In the genomic region with DNA sequence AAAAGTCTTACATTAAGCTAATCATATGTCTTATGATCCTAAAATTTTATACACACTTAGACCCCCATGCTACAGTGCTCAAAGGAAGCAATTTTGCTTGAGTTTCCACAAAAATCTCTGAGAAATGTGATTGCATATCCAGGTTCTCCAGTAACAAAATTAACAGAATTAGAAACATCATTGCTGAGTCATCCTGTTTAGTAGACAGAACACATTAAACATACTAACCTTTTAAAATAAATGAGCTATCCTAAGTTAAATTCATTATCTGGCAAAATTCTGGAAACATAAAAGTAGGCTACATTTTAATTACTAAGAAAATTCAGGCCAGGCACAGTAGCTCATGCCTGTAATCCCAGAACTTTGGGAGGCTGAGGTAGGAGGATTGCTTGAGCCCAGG, we compare ENCODE assay signal across 1 cellular context.
TF ChIP-seq lines count a peak whose summit lies in the region.

No MANE protein-coding gene starts in this region.

TF ChIP-seq in GM23338, 12 proteins besides CTCF, POLR2A, EP300 and RAD21 (continued from another document):
- TF ChIP-seq, protein P1, sequence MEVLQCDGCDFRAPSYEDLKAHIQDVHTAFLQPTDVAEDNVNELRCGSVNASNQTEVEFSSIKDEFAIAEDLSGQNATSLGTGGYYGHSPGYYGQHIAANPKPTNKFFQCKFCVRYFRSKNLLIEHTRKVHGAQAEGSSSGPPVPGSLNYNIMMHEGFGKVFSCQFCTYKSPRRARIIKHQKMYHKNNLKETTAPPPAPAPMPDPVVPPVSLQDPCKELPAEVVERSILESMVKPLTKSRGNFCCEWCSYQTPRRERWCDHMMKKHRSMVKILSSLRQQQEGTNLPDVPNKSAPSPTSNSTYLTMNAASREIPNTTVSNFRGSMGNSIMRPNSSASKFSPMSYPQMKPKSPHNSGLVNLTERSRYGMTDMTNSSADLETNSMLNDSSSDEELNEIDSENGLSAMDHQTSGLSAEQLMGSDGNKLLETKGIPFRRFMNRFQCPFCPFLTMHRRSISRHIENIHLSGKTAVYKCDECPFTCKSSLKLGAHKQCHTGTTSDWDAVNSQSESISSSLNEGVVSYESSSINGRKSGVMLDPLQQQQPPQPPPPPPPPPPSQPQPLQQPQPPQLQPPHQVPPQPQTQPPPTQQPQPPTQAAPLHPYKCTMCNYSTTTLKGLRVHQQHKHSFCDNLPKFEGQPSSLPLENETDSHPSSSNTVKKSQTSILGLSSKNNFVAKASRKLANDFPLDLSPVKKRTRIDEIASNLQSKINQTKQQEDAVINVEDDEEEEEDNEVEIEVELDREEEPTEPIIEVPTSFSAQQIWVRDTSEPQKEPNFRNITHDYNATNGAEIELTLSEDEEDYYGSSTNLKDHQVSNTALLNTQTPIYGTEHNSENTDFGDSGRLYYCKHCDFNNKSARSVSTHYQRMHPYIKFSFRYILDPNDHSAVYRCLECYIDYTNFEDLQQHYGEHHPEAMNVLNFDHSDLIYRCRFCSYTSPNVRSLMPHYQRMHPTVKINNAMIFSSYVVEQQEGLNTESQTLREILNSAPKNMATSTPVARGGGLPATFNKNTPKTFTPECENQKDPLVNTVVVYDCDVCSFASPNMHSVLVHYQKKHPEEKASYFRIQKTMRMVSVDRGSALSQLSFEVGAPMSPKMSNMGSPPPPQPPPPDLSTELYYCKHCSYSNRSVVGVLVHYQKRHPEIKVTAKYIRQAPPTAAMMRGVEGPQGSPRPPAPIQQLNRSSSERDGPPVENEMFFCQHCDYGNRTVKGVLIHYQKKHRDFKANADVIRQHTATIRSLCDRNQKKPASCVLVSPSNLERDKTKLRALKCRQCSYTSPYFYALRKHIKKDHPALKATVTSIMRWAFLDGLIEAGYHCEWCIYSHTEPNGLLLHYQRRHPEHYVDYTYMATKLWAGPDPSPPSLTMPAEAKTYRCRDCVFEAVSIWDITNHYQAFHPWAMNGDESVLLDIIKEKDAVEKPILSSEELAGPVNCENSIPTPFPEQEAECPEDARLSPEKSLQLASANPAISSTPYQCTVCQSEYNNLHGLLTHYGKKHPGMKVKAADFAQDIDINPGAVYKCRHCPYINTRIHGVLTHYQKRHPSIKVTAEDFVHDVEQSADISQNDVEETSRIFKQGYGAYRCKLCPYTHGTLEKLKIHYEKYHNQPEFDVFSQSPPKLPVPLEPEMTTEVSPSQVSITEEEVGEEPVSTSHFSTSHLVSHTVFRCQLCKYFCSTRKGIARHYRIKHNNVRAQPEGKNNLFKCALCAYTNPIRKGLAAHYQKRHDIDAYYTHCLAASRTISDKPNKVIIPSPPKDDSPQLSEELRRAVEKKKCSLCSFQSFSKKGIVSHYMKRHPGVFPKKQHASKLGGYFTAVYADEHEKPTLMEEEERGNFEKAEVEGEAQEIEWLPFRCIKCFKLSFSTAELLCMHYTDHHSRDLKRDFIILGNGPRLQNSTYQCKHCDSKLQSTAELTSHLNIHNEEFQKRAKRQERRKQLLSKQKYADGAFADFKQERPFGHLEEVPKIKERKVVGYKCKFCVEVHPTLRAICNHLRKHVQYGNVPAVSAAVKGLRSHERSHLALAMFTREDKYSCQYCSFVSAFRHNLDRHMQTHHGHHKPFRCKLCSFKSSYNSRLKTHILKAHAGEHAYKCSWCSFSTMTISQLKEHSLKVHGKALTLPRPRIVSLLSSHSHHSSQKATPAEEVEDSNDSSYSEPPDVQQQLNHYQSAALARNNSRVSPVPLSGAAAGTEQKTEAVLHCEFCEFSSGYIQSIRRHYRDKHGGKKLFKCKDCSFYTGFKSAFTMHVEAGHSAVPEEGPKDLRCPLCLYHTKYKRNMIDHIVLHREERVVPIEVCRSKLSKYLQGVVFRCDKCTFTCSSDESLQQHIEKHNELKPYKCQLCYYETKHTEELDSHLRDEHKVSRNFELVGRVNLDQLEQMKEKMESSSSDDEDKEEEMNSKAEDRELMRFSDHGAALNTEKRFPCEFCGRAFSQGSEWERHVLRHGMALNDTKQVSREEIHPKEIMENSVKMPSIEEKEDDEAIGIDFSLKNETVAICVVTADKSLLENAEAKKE (CRISPR knock-in tag; IDR thresholded peaks at IDR 0.05) = no peak
- TF ChIP-seq EZH2 (IDR thresholded peaks at IDR 0.05; ENCODE audit: low read depth, unreplicated experiment) (no peak), ZNF331 (CRISPR knock-in tag; IDR thresholded peaks at IDR 0.05; ENCODE audit: low read depth) (no peak)
